Comparison of ENCODE assay signal across 9 cellular contexts in genomic region chr13:97856001-97856675, GRCh38.
DNase-seq lines count a peak whose midpoint lies in the region; ATAC-seq, FAIRE-seq and TF ChIP-seq lines count a peak whose summit lies in the region.
"Had no signal": no experiment of that assay in that cellular context is flagged by ENCODE, and none has a peak within 500 bp of the region (broad histone marks: within the 10 kb centered on the region; RNA-seq: fewer than 3 reads in every experiment).

No MANE protein-coding gene starts in this region.

- POLR2A ChIA-PET in HepG2 (lab: Yijun Ruan, JAX): no interaction called here

- CTCF ChIA-PET in HepG2 (lab: Yijun Ruan, JAX; ENCODE audit: low intra/inter-chr PET ratio, low total read pairs): no interaction called here

- H3K27me3 Mint-ChIP-seq in astrocyte (ENCODE audit: low read depth, unreplicated experiment): no peaks in the 10 kb centered on the region
- H3K27me3 Mint-ChIP-seq in type B pancreatic cell: no peaks in the 10 kb centered on the region

- no TSS peak for BruUV-seq in HepG2 (replicated peaks; lab: Mats Ljungman, UMichigan)

- H3K27me3 ChIP-seq in H7 (ENCODE audit: control insufficient read depth, insufficient read depth, low read length): no peaks in the 10 kb centered on the region
- H3K27me3 ChIP-seq in astrocyte (ENCODE audit: insufficient read depth, low read length): no peaks in the 10 kb centered on the region
- H3K27me3 ChIP-seq in HepG2 (ENCODE audit: control insufficient read depth in 1 of 2, insufficient read depth in 2 of 2, low read length in 2 of 2): peaks cover 0 to 24% of the 10 kb centered on the region in 2 experiments; a peak in 3 of 5 replicates

- WGBS in HepG2 (ENCODE audit: low lambda C conversion rate): 43% methylated on average over 5 of the region's 9 CpGs

- in situ Hi-C loops in HepG2 (cut with HindIII; ENCODE audit: extremely low pct_ligation_motif_present, low pct_unique_long_range_greater_than_20kb): loop anchor here (10.0 to 25.0 kb wide), 3 partner anchors 239 to 806 kb away; no protein-coding TSS in a partner anchor

- H3K27ac Mint-ChIP-seq in astrocyte (ENCODE audit: unreplicated experiment): no peak overlapping the region
- peak overlapping the region; percentile 2 for H3K27ac Mint-ChIP-seq in type B pancreatic cell

- H3K4me2 ChIP-seq in astrocyte (ENCODE audit: low read length) (peak overlapping the region; percentile 36), HepG2 (ENCODE audit: low read depth, low read length) (peak overlapping the region; percentile 87)

- H3K9me3 ChIP-seq in astrocyte (ENCODE audit: insufficient read depth, low read depth, low read length) (no peaks in the 10 kb centered on the region), HepG2 (ENCODE audit: low read length) (no peaks in the 10 kb centered on the region)

- FAIRE-seq in astrocyte (lab: Jason Lieb, UNC) (no peak), HepG2 (lab: Jason Lieb, UNC) (no peak)

- no peak overlapping the region for H3K4me3 Mint-ChIP-seq in astrocyte (ENCODE audit: unreplicated experiment)
- H3K4me3 Mint-ChIP-seq in type B pancreatic cell: peak overlapping the region; percentile 44

- no peak for TF ChIP-seq RAD21 in HepG2 (CRISPR knock-in tag; IDR thresholded peaks at IDR 0.05)

- TF ChIP-seq EP300 in HepG2 (IDR thresholded peaks at IDR 0.05; ENCODE audit: low read depth in 2 of 2, low read length in 2 of 2) (no peak), HepG2 (CRISPR knock-in tag; IDR thresholded peaks at IDR 0.05; ENCODE audit: borderline replicate concordance) (no peak)

- H3K4me1 Mint-ChIP-seq in astrocyte (ENCODE audit: low read depth, unreplicated experiment) (peaks cover 5% of the 10 kb centered on the region), type B pancreatic cell (ENCODE audit: unreplicated experiment) (peaks cover 7% of the 10 kb centered on the region)

- no peaks in the 10 kb centered on the region for H3K36me3 ChIP-seq in H7 (replicated peaks; ENCODE audit: control insufficient read depth, insufficient read depth, low read length)
- no peaks in the 10 kb centered on the region for H3K36me3 ChIP-seq in astrocyte (ENCODE audit: insufficient read depth, low read length)
- H3K36me3 ChIP-seq in HepG2 (replicated peaks in 1 of 2; ENCODE audit: control insufficient read depth in 1 of 2, insufficient read depth in 2 of 2, low read length in 2 of 2): no peaks in the 10 kb centered on the region

- TF ChIP-seq POLR2A in HepG2 (IDR thresholded peaks at IDR 0.05; ENCODE audit: insufficient read depth in 1 of 2, low read depth in 2 of 2, low read length in 2 of 2): no peak

- TF ChIP-seq CTCF in astrocyte (IDR thresholded peaks at IDR 0.05; ENCODE audit: insufficient read depth, low read depth, low read length) (no peak), HepG2 (CRISPR knock-in tag; IDR thresholded peaks at IDR 0.05) (no peak), type B pancreatic cell (conservative IDR thresholded peaks at IDR 0.05) (no peak)

- H3K36me3 Mint-ChIP-seq in astrocyte (ENCODE audit: low read depth, unreplicated experiment) (no peaks in the 10 kb centered on the region), type B pancreatic cell (no peaks in the 10 kb centered on the region)

- peaks cover 10% of the 10 kb centered on the region for H3K4me1 ChIP-seq in astrocyte (ENCODE audit: insufficient read depth, low read length)
- peaks cover 22% of the 10 kb centered on the region for H3K4me1 ChIP-seq in HepG2 (ENCODE audit: insufficient read depth, low read length)

- H3K27ac ChIP-seq in astrocyte (ENCODE audit: low read depth, low read length) (no peak overlapping the region), HepG2 (ENCODE audit: extremely low read length, insufficient read depth, low read length) (no peak overlapping the region)
- H3K27ac ChIP-seq: epithelial cell of prostate had no signal

- H4K20me1 ChIP-seq in astrocyte (ENCODE audit: insufficient read depth, low read length) (no peaks in the 10 kb centered on the region), HepG2 (ENCODE audit: insufficient read depth, low read length) (no peaks in the 10 kb centered on the region)

- DNase-seq in H7: peak; percentile 21
- peak; percentile 3 for DNase-seq in astrocyte (ENCODE audit: low read depth)
- no peak for DNase-seq in HepG2 (ENCODE audit: low spot score)
- no peak for DNase-seq in type B pancreatic cell (ENCODE audit: extremely low spot score, unreplicated experiment)
- no peak for DNase-seq in activated CD4-positive, alpha-beta T cell treated with anti-CD3 and anti-CD28 coated beads, Interleukin-2, amount 50 U/mL, for 1 hour
- DNase-seq in cerebellar nuclear complex (lab: John Stamatoyannopoulos, UW): no peak
- DNase-seq in stimulated activated CD4-positive, alpha-beta T cell treated with anti-CD3 and anti-CD28 coated beads, Interleukin-15, amount 100 ng/mL, for 24 hours: no peak

- H3K4me3 ChIP-seq in H7 (ENCODE audit: insufficient read depth, low read depth, low read length): no peak overlapping the region
- no peak overlapping the region for H3K4me3 ChIP-seq in astrocyte (ENCODE audit: insufficient read depth, low read depth, low read length)
- peak overlapping the region in 2 of 3 experiments; percentile 39 to 58; a peak in 3 of 6 replicates for H3K4me3 ChIP-seq in HepG2 (replicated peaks in 1 of 3; ENCODE audit: insufficient read depth in 1 of 3, low read depth in 2 of 3, low read length in 3 of 3)

- H3K79me2 ChIP-seq in astrocyte (ENCODE audit: insufficient read depth, low read length): no peaks in the 10 kb centered on the region
- H3K79me2 ChIP-seq in HepG2 (ENCODE audit: insufficient read depth, low read length): no peaks in the 10 kb centered on the region

- H3K9me3 Mint-ChIP-seq in astrocyte (ENCODE audit: unreplicated experiment): peaks cover 4% of the 10 kb centered on the region
- peaks cover 5% of the 10 kb centered on the region for H3K9me3 Mint-ChIP-seq in type B pancreatic cell

- H3K9ac ChIP-seq in astrocyte (ENCODE audit: low read length): peak overlapping the region; percentile 38
- no peak overlapping the region for H3K9ac ChIP-seq in HepG2 (ENCODE audit: insufficient read depth, low read depth, low read length)

- H2AFZ ChIP-seq in astrocyte (ENCODE audit: low read depth, low read length): peak overlapping the region; percentile 36
- no peak overlapping the region for H2AFZ ChIP-seq in HepG2 (ENCODE audit: low read length)

- ATAC-seq in HepG2: peak; percentile 84
- ATAC-seq in HG03139 (IDR thresholded peaks at IDR 0.05; ENCODE audit: unreplicated experiment): no peak

- intact Hi-C loops in HepG2 (cut with micrococcal nuclease; ENCODE audit: unreplicated experiment): loop anchor here (5.0 to 10.0 kb wide), 6 partner anchors 56 to 591 kb away; partner anchors contain the start of gene FARP1

TF ChIP-seq in HepG2, 621 proteins besides CTCF, POLR2A, EP300 and RAD21:
- TF ChIP-seq ZEB1 (IDR thresholded peaks at IDR 0.05; ENCODE audit: insufficient replicate concordance, low read depth): no peak
- no peak for TF ChIP-seq DNMT3B (CRISPR knock-in tag; conservative IDR thresholded peaks at IDR 0.05)
- TF ChIP-seq NR2C2 (CRISPR knock-in tag; IDR thresholded peaks at IDR 0.05; ENCODE audit: borderline replicate concordance): 0 out of 2 replicates have a peak, but pooled peaks have one; percentile 10
- no peak for TF ChIP-seq RORA (CRISPR knock-in tag; IDR thresholded peaks at IDR 0.05)

Comparison
In these comparisons a context has a peak if more than half of its experiments do, and no peak if none do; other contexts are left out.
1. DNase-seq: peak in H7 (single experiment) and astrocyte (single experiment); none in HepG2 (single experiment), type B pancreatic cell (single experiment), activated CD4-positive, alpha-beta T cell treated with anti-CD3 and anti-CD28 coated beads, Interleukin-2, amount 50 U/mL, for 1 hour (single experiment), cerebellar nuclear complex (0 of 2) and stimulated activated CD4-positive, alpha-beta T cell treated with anti-CD3 and anti-CD28 coated beads, Interleukin-15, amount 100 ng/mL, for 24 hours (single experiment).
2. H3K4me3 ChIP-seq: peak in HepG2 (2 of 3); none in H7 (single experiment) and astrocyte (single experiment).